In genomic region chr14:29858299-29858698, GRCh38 we compare ENCODE assay signal across 13 cellular contexts.
DNase-seq lines count a peak whose midpoint lies in the region; ATAC-seq and FAIRE-seq lines count a peak whose summit lies in the region.
"Had no signal": no experiment of that assay in that cellular context is flagged by ENCODE, and none has a peak within 500 bp of the region (broad histone marks: within the 10 kb centered on the region; RNA-seq: fewer than 3 reads in every experiment).

No MANE protein-coding gene starts in this region.

- peak; percentile 94 for ATAC-seq in GM21367 (IDR thresholded peaks at IDR 0.05; ENCODE audit: unreplicated experiment)
- peak; percentile 93 for ATAC-seq in HG03066 (IDR thresholded peaks at IDR 0.05; ENCODE audit: low read depth, unreplicated experiment)
- ATAC-seq in left lobe of liver, result no peak
- ATAC-seq in activated T-cell treated with anti-CD3 and anti-CD28 coated beads, Interleukin-2, amount 50 U/mL, for 4 hours, result no peak

- H3K27me3 Mint-ChIP-seq in activated T-cell treated with anti-CD3 and anti-CD28 coated beads, Interleukin-2, amount 50 U/mL, for 4 hours (ENCODE audit: low read depth), result no peaks in the 10 kb centered on the region

- no peaks in the 10 kb centered on the region for H3K36me3 Mint-ChIP-seq in activated T-cell treated with anti-CD3 and anti-CD28 coated beads, Interleukin-2, amount 50 U/mL, for 4 hours (ENCODE audit: insufficient read depth)

- DNase-seq in GM18507 (ENCODE audit: extremely low spot score, insufficient read length, low read depth) (peak; percentile 25), NOMO-1 treated with dmso at 0.1 percent for 144 hours (lab: John Stamatoyannopoulos, UW; ENCODE audit: unreplicated experiment) (peak; percentile 49), left lobe of liver (ENCODE audit: low spot score) (no peak), NCI-H1417 (lab: John Stamatoyannopoulos, UW) (no peak), NCI-H524 (lab: John Stamatoyannopoulos, UW) (no peak)
- no peak for DNase-seq in activated T-cell treated with anti-CD3 and anti-CD28 coated beads, Interleukin-2, amount 50 U/mL, for 4 hours
- DNase-seq: activated CD8-positive, alpha-beta memory T cell treated with anti-CD3 and anti-CD28 coated beads for 24 hours; NCI-H1417 treated with DMSO at 0.1 percent for 48 hours; tibial artery had no signal

- no peaks in the 10 kb centered on the region for H3K4me1 Mint-ChIP-seq in activated T-cell treated with anti-CD3 and anti-CD28 coated beads, Interleukin-2, amount 50 U/mL, for 4 hours (ENCODE audit: low read depth)

- H3K9me3 Mint-ChIP-seq in activated T-cell treated with anti-CD3 and anti-CD28 coated beads, Interleukin-2, amount 50 U/mL, for 4 hours, result peaks cover 21% of the 10 kb centered on the region

- peak; percentile 91 for FAIRE-seq in GM18507 (lab: Jason Lieb, UNC)
- FAIRE-seq: frontal cortex, H1 had no signal

- H3K4me3 Mint-ChIP-seq in activated T-cell treated with anti-CD3 and anti-CD28 coated beads, Interleukin-2, amount 50 U/mL, for 4 hours, result no peak overlapping the region

Comparison
In these comparisons a context has a peak if more than half of its experiments do, and no peak if none do; other contexts are left out.
1. DNase-seq: peak in GM18507 (single experiment) and NOMO-1 treated with dmso at 0.1 percent for 144 hours (single experiment); none in left lobe of liver (single experiment), activated T-cell treated with anti-CD3 and anti-CD28 coated beads, Interleukin-2, amount 50 U/mL, for 4 hours (single experiment), NCI-H1417 (0 of 3) and NCI-H524 (0 of 2).
2. ATAC-seq: peak in GM21367 (single experiment) and HG03066 (single experiment); none in left lobe of liver (single experiment) and activated T-cell treated with anti-CD3 and anti-CD28 coated beads, Interleukin-2, amount 50 U/mL, for 4 hours (0 of 2).